8 cellular contexts compared by ENCODE assay signal in genomic region chr9:127716412-127716811, GRCh38. TPM values are rescaled to one million over a fixed set of nuclear protein-coding genes. Genes with fewer than 3 reads are reported as not detected.
DNase-seq lines count a peak whose midpoint lies in the region; ATAC-seq, FAIRE-seq and TF ChIP-seq lines count a peak whose summit lies in the region.

No MANE protein-coding gene starts in this region.

- no peak for TF ChIP-seq EP300 in H1 (IDR thresholded peaks at IDR 0.05; ENCODE audit: borderline replicate concordance in 1 of 2, low read depth in 2 of 2, low read length in 2 of 2)

- peaks cover 8% of the 10 kb centered on the region for H3K4me1 ChIP-seq in OCI-LY3 (ENCODE audit: low read length)
- peaks cover 0 to 28% (median 22%) of the 10 kb centered on the region in 4 experiments; a peak in 6 of 7 replicates for H3K4me1 ChIP-seq in H1 (replicated peaks in 1 of 4; ENCODE audit: control insufficient read depth in 3 of 4, insufficient read depth in 4 of 4, low read length in 3 of 4)
- H3K4me1 ChIP-seq in trophoblast cell (ENCODE audit: control insufficient read depth in 1 of 2, insufficient read depth in 2 of 2, low read length in 2 of 2) = peaks cover 0 to 9% of the 10 kb centered on the region in 2 experiments

- H4K12ac ChIP-seq in trophoblast cell (ENCODE audit: low read depth, low read length) = no peak overlapping the region

- H3K23me2 ChIP-seq in H1 (ENCODE audit: low read depth, low read length) = peaks cover 10% of the 10 kb centered on the region; the same call in 1 of the 2 replicates

- H4K20me1 ChIP-seq in OCI-LY3 (ENCODE audit: insufficient read depth, low read length) (no peaks in the 10 kb centered on the region; the same call in 1 of the 2 replicates), H1 (replicated peaks in 1 of 2; ENCODE audit: control insufficient read depth in 1 of 2, insufficient read depth in 2 of 2, low read length in 2 of 2) (peaks cover 0 to 3% of the 10 kb centered on the region in 2 experiments)

- H3K9ac ChIP-seq in OCI-LY3 (ENCODE audit: low read length) = peak overlapping the region; percentile 10; the same call in 1 of the 2 replicates
- H3K9ac ChIP-seq in H1 (replicated peaks in 1 of 4; ENCODE audit: extremely low read depth in 1 of 4, low read depth in 3 of 4, low read length in 3 of 4) = no peak overlapping the region
- no peak overlapping the region for H3K9ac ChIP-seq in trophoblast cell (ENCODE audit: low read length)

- H2BK15ac ChIP-seq in H1 (ENCODE audit: low read length) = no peak overlapping the region

- H3K79me2 ChIP-seq in OCI-LY3 (ENCODE audit: low read length) = no peaks in the 10 kb centered on the region
- no peaks in the 10 kb centered on the region for H3K79me2 ChIP-seq in H1 (ENCODE audit: control insufficient read depth in 1 of 2, insufficient read depth in 2 of 2, low read length in 2 of 2)
- H3K79me2 ChIP-seq in trophoblast cell (ENCODE audit: control insufficient read depth, insufficient read depth, low read length, poor library complexity) = no peaks in the 10 kb centered on the region

- TF ChIP-seq CTCF in CD4-positive, alpha-beta T cell (IDR thresholded peaks at IDR 0.05) = no peak
- TF ChIP-seq CTCF in OCI-LY3 (IDR thresholded peaks at IDR 0.05; ENCODE audit: low read depth, low read length) (no peak), H1 (IDR thresholded peaks at IDR 0.05; ENCODE audit: control extremely low read depth in 1 of 3, insufficient read depth in 1 of 3, low read depth in 1 of 3, low read length in 3 of 3) (no peak)

- H3K18ac ChIP-seq in H1 (ENCODE audit: extremely low read depth, low read length) (no peak overlapping the region; the same call in 1 of the 2 replicates), trophoblast cell (ENCODE audit: low read length) (no peak overlapping the region)

- H2AK5ac ChIP-seq in H1 (ENCODE audit: low read depth, low read length) = no peak overlapping the region
- H2AK5ac ChIP-seq in trophoblast cell (ENCODE audit: low read length) = no peak overlapping the region

- H3K56ac ChIP-seq in H1 (replicated peaks; ENCODE audit: insufficient read length, low read depth, low read length) = no peak overlapping the region

- H3K4me1 Mint-ChIP-seq in CD4-positive, alpha-beta T cell (ENCODE audit: low read depth) = peaks cover 24% of the 10 kb centered on the region

- peak overlapping the region; percentile 57; the same call in 1 of the 2 replicates for H2AFZ ChIP-seq in OCI-LY3 (ENCODE audit: low read depth, low read length)
- no peak overlapping the region for H2AFZ ChIP-seq in H1 (ENCODE audit: low read length)
- H2AFZ ChIP-seq in trophoblast cell (ENCODE audit: insufficient read depth, low read length, poor library complexity) = no peak overlapping the region

- no peak overlapping the region for H3K27ac ChIP-seq in CD4-positive, alpha-beta T cell (ENCODE audit: low read depth, low read length)
- H3K27ac ChIP-seq in OCI-LY3 (ENCODE audit: low read length) = no peak overlapping the region
- no peak overlapping the region for H3K27ac ChIP-seq in H1 (ENCODE audit: low read depth, low read length)
- H3K27ac ChIP-seq in trophoblast cell (ENCODE audit: low read depth, low read length) = no peak overlapping the region

- no peak for DNase-seq in CD4-positive, alpha-beta T cell
- DNase-seq in H1 (ENCODE audit: low read depth in 1 of 2, low spot score in 2 of 2) = no peak
- DNase-seq in trophoblast cell = no peak
- no peak for DNase-seq in HT-29 (ENCODE audit: low spot score)
- no peak for DNase-seq in GM19240 (ENCODE audit: insufficient read length, low spot score)

- H3K23ac ChIP-seq in H1 (ENCODE audit: insufficient read length) (no peak overlapping the region), trophoblast cell (ENCODE audit: low read length) (no peak overlapping the region)

- TF ChIP-seq RAD21 in H1 (IDR thresholded peaks at IDR 0.05 in 1 of 2, conservative IDR thresholded peaks at IDR 0.05 in 1 of 2; ENCODE audit: low read depth in 2 of 2, low read length in 2 of 2) = no peak

- POLR2A ChIA-PET in CD4-positive, alpha-beta T cell (lab: Charles Lee) = interaction anchor here (1.1 to 2.0 kb wide), 8 partner anchors 8 to 265 kb away, joined by 3 to 16 read pairs (median 6); partner anchors contain the start of genes CDK9, LRSAM1, RPL12 and TOR2A
- POLR2A ChIA-PET in H1 (lab: Charles Lee; ENCODE audit: partially characterized antibody) = interaction anchor here (0.9 to 2.7 kb wide), 5 partner anchors 8 to 266 kb away, joined by 3 to 9 read pairs (median 3); partner anchors contain the start of genes LRSAM1 and RPL12

- H2BK20ac ChIP-seq in H1 (ENCODE audit: low read length) = no peak overlapping the region

- no peak overlapping the region for H3K4ac ChIP-seq in H1 (replicated peaks; ENCODE audit: insufficient read length, low read depth, low read length)
- H3K4ac ChIP-seq in trophoblast cell (ENCODE audit: low read depth, low read length) = no peak overlapping the region

- H3K9me3 ChIP-seq in CD4-positive, alpha-beta T cell (ENCODE audit: control insufficient read depth, low read length) = no peaks in the 10 kb centered on the region
- H3K9me3 ChIP-seq in OCI-LY3 (ENCODE audit: insufficient read depth, low read length) (no peaks in the 10 kb centered on the region), H1 (ENCODE audit: insufficient read depth in 2 of 2, low read depth in 1 of 2, low read length in 1 of 2) (no peaks in the 10 kb centered on the region), trophoblast cell (ENCODE audit: insufficient read depth, low read depth, low read length) (no peaks in the 10 kb centered on the region)

- no peak overlapping the region for H2BK5ac ChIP-seq in H1 (ENCODE audit: low read depth, low read length)
- H2BK5ac ChIP-seq in trophoblast cell (ENCODE audit: low read depth, low read length, poor library complexity) = no peak overlapping the region

- no peaks in the 10 kb centered on the region for H3K27me3 Mint-ChIP-seq in CD4-positive, alpha-beta T cell

- WGBS in H1 (ENCODE audit: extremely low coverage in 1 of 2, insufficient coverage in 1 of 2, insufficient read length in 1 of 2, insufficient replicate concordance in 2 of 2, low coverage in 1 of 2, low lambda C conversion rate in 2 of 2, missing lambda C conversion rate in 1 of 2), 2 experiments = 84% methylated on average over 9 of the region's 9 CpGs; no CpG with 5 or more reads in 1 of the 2 experiments
- no CpG with 5 or more reads among the region's 9 CpGs for WGBS in trophoblast cell (ENCODE audit: extremely low coverage, insufficient coverage, insufficient read length)

- intact Hi-C loops in CD4-positive, alpha-beta T cell (cut with DNase I, micrococcal nuclease) = loop anchor here (2.0 to 10.0 kb wide), 4 partner anchors 16 to 351 kb away; partner anchors contain the start of genes STXBP1 (in 2 of the 2), NAIF1 (in 1 of the 2) and SLC25A25 (in 1 of the 2)

- H3K27me3 ChIP-seq in CD4-positive, alpha-beta T cell (ENCODE audit: control insufficient read depth, insufficient read depth, low read length) = no peaks in the 10 kb centered on the region
- H3K27me3 ChIP-seq in OCI-LY3 (ENCODE audit: low read depth, low read length) (no peaks in the 10 kb centered on the region), H1 (replicated peaks in 1 of 4; ENCODE audit: control insufficient read depth in 3 of 4, extremely low read depth in 1 of 4, insufficient read depth in 3 of 4, low read length in 3 of 4) (0 out of 7 replicates have a peak, but pooled peaks cover 0 to 2% (median 0%) of the 10 kb centered on the region in 4 experiments), trophoblast cell (ENCODE audit: insufficient read depth, low read length) (peaks cover 2% of the 10 kb centered on the region)

- H3K36me3 ChIP-seq in OCI-LY3 (replicated peaks; ENCODE audit: low read depth, low read length) = no peaks in the 10 kb centered on the region
- no peaks in the 10 kb centered on the region for H3K36me3 ChIP-seq in H1 (ENCODE audit: control insufficient read depth in 2 of 4, insufficient read depth in 4 of 4, low read length in 3 of 4)
- no peaks in the 10 kb centered on the region for H3K36me3 ChIP-seq in trophoblast cell (ENCODE audit: control insufficient read depth in 1 of 2, insufficient read depth in 2 of 2, low read length in 2 of 2)

- H3K14ac ChIP-seq in H1 (ENCODE audit: insufficient read length) = no peak overlapping the region
- H3K14ac ChIP-seq in trophoblast cell (ENCODE audit: low read length) = no peak overlapping the region

- ATAC-seq in CD4-positive, alpha-beta T cell (ENCODE audit: poor library complexity) = no peak
- ATAC-seq in HG03571 (IDR thresholded peaks at IDR 0.05; ENCODE audit: unreplicated experiment) (no peak), GM18870 (IDR thresholded peaks at IDR 0.05; ENCODE audit: unreplicated experiment) (no peak)

- peak overlapping the region; percentile 83 for H3K27ac Mint-ChIP-seq in CD4-positive, alpha-beta T cell

- no peak for TF ChIP-seq POLR2A in H1 (IDR thresholded peaks at IDR 0.05; ENCODE audit: control extremely low read depth in 1 of 2, low read depth in 2 of 2, low read length in 2 of 2)

- no peaks in the 10 kb centered on the region for H3K9me3 Mint-ChIP-seq in CD4-positive, alpha-beta T cell

- no peak overlapping the region for H4K5ac ChIP-seq in H1 (ENCODE audit: insufficient read length, low read depth, low read length)

- H2BK12ac ChIP-seq in H1 (ENCODE audit: low read depth, low read length) (0 out of 2 replicates have a peak overlapping the region, but pooled peaks have one; percentile 75), trophoblast cell (ENCODE audit: low read length) (no peak overlapping the region)

- H3K4me3 Mint-ChIP-seq in CD4-positive, alpha-beta T cell = peak overlapping the region; percentile 92

- H3K36me3 Mint-ChIP-seq in CD4-positive, alpha-beta T cell (ENCODE audit: low read depth) = peaks cover 5% of the 10 kb centered on the region

- H4K8ac ChIP-seq in H1 (ENCODE audit: extremely low read depth, insufficient read depth, low read length) (no peak overlapping the region), trophoblast cell (ENCODE audit: low read depth, low read length) (peak overlapping the region; percentile 23)

- H3K79me1 ChIP-seq in H1 (ENCODE audit: low read depth, low read length) (no peaks in the 10 kb centered on the region; the same call in 1 of the 2 replicates), trophoblast cell (ENCODE audit: low read length) (no peaks in the 10 kb centered on the region)

- H3K4me3 ChIP-seq in OCI-LY3 (ENCODE audit: low read length) (peak overlapping the region; percentile 89), H1 (ENCODE audit: extremely low read depth in 1 of 4, insufficient read depth in 2 of 4, low read depth in 3 of 4, low read length in 4 of 4) (peak overlapping the region in 2 of 4 experiments; percentile 75; a peak in 4 of 8 replicates), trophoblast cell (ENCODE audit: low read depth, low read length) (no peak overlapping the region)

- H2BK120ac ChIP-seq in H1 (replicated peaks; ENCODE audit: low read depth, low read length) (no peak overlapping the region), trophoblast cell (ENCODE audit: insufficient read depth, low read length, poor library complexity) (no peak overlapping the region)

- CTCF ChIA-PET in CD4-positive, alpha-beta T cell (lab: Charles Lee) = interaction anchor here (1.6 to 2.5 kb wide), 2 partner anchors 18 to 153 kb away, joined by 8 to 28 read pairs; partner anchors contain the start of gene TOR2A
- CTCF ChIA-PET in H1 (lab: Charles Lee; ENCODE audit: partially characterized antibody) = interaction anchor here (1.0 to 3.3 kb wide), 7 partner anchors 17 to 153 kb away, joined by 3 to 24 read pairs (median 3); partner anchors contain the start of gene TOR2A

- H3K4me2 ChIP-seq in OCI-LY3 (ENCODE audit: low read length) (peak overlapping the region; percentile 94), H1 (ENCODE audit: insufficient read depth in 1 of 2, low read depth in 2 of 2, low read length in 2 of 2) (peak overlapping the region; percentile 59 to 99), trophoblast cell (ENCODE audit: low read length) (no peak overlapping the region)

- H4K91ac ChIP-seq in H1 (replicated peaks; ENCODE audit: insufficient read length, low read length) (no peak overlapping the region), trophoblast cell (ENCODE audit: low read depth, low read length) (no peak overlapping the region)

- no peak for FAIRE-seq in H1 (lab: Jason Lieb, UNC)

RNA-seq across cellular contexts. Expression of gene TTC16, which starts 0.5 kb away (rescaled TPM):
- total RNA-seq in CD4-positive, alpha-beta T cell = 1 to 10 TPM; 1.6 to 2.1 TPM
- not detected in 2 replicates for total RNA-seq in H1 (2021; fragmentation: NEBNext Ultra II Directional; extraction: Animal tissue kit (Norgen Biotek cat#: 25700))
- 0.03 TPM in 2 replicates for polyA plus RNA-seq in H1 (2011; rRNA removed)
- 0.03 TPM for polyA plus RNA-seq in H1 (2011; cell fraction: cytosol; rRNA removed)
- 0.11 TPM for polyA plus RNA-seq in H1 (2011; cell fraction: nucleus; rRNA removed)
- polyA plus RNA-seq in H1 (2012, experiment 1 of 2) = 0.08 TPM in 2 of 4 replicates, not detected in the others
- polyA plus RNA-seq in H1 (2012, experiment 2 of 2) = not detected
- polyA plus RNA-seq in H1 (2013, experiment 1 of 2) = 0.02 TPM
- 0.02 TPM for polyA plus RNA-seq in H1 (2013, experiment 2 of 2)
- 0.06 TPM in 1 of 2 replicates, not detected in the other for polyA minus RNA-seq in H1 (2011; rRNA and poly(A)+ RNA removed)
- polyA minus RNA-seq in H1 (2011; cell fraction: cytosol; rRNA and poly(A)+ RNA removed) = not detected
- polyA minus RNA-seq in H1 (2011; cell fraction: nucleus; rRNA and poly(A)+ RNA removed) = not detected
- polyA plus RNA-seq in trophoblast cell (2013) = 0.01 TPM in 2 replicates
- not detected in 2 replicates for total RNA-seq in HT-29 (2014; rRNA removed; shearing (Covaris generic))

RNA-seq across cellular contexts. Expression of gene PTRH1, which starts 0.9 kb away (rescaled TPM):
- total RNA-seq in CD4-positive, alpha-beta T cell = 1 to 10 TPM; 4.5 to 5.9 TPM
- 11.1 and 11.2 TPM in 2 replicates for total RNA-seq in H1 (2021; fragmentation: NEBNext Ultra II Directional; extraction: Animal tissue kit (Norgen Biotek cat#: 25700))
- 19.8 and 26.4 TPM in 2 replicates for polyA plus RNA-seq in H1 (2011; rRNA removed)
- 19.3 TPM for polyA plus RNA-seq in H1 (2011; cell fraction: cytosol; rRNA removed)
- 15.4 TPM for polyA plus RNA-seq in H1 (2011; cell fraction: nucleus; rRNA removed)
- polyA plus RNA-seq in H1 (2012, experiment 1 of 2) = 4.3 to 12.8 TPM (median 10.2 TPM) in 4 replicates
- polyA plus RNA-seq in H1 (2012, experiment 2 of 2) = 9.6 TPM
- 5.9 TPM for polyA plus RNA-seq in H1 (2013, experiment 1 of 2)
- polyA plus RNA-seq in H1 (2013, experiment 2 of 2) = 6.8 TPM
- polyA minus RNA-seq in H1 (2011; rRNA and poly(A)+ RNA removed) = 1.8 and 3.4 TPM in 2 replicates
- polyA minus RNA-seq in H1 (2011; cell fraction: cytosol; rRNA and poly(A)+ RNA removed) = 7.9 TPM
- 8.3 TPM for polyA minus RNA-seq in H1 (2011; cell fraction: nucleus; rRNA and poly(A)+ RNA removed)
- polyA plus RNA-seq in trophoblast cell (2013) = 4.6 and 4.8 TPM in 2 replicates
- total RNA-seq in HT-29 (2014; rRNA removed; shearing (Covaris generic)) = 45.5 and 49.6 TPM in 2 replicates

RNA-seq across cellular contexts. Expression of gene CFAP157, which starts 9.6 kb away (rescaled TPM):
- total RNA-seq in CD4-positive, alpha-beta T cell = under 1 TPM in 1 of 2 experiments, not detected in 1; 0.11 TPM
- not detected in 2 replicates for total RNA-seq in H1 (2021; fragmentation: NEBNext Ultra II Directional; extraction: Animal tissue kit (Norgen Biotek cat#: 25700))
- 0.05 TPM in 1 of 2 replicates, not detected in the other for polyA plus RNA-seq in H1 (2011; rRNA removed)
- 0.03 TPM for polyA plus RNA-seq in H1 (2011; cell fraction: cytosol; rRNA removed)
- polyA plus RNA-seq in H1 (2011; cell fraction: nucleus; rRNA removed) = 0.17 TPM
- polyA plus RNA-seq in H1 (2012, experiment 1 of 2) = 1.1 to 1.8 TPM (median 1.4 TPM) in 4 replicates
- 0.62 TPM for polyA plus RNA-seq in H1 (2012, experiment 2 of 2)
- 0.06 TPM for polyA plus RNA-seq in H1 (2013, experiment 1 of 2)
- polyA plus RNA-seq in H1 (2013, experiment 2 of 2) = 0.02 TPM
- polyA minus RNA-seq in H1 (2011; rRNA and poly(A)+ RNA removed) = 0.06 TPM in 1 of 2 replicates, not detected in the other
- not detected for polyA minus RNA-seq in H1 (2011; cell fraction: cytosol; rRNA and poly(A)+ RNA removed)
- polyA minus RNA-seq in H1 (2011; cell fraction: nucleus; rRNA and poly(A)+ RNA removed) = not detected
- 0.04 and 0.08 TPM in 2 replicates for polyA plus RNA-seq in trophoblast cell (2013)
- total RNA-seq in HT-29 (2014; rRNA removed; shearing (Covaris generic)) = 0.26 and 0.28 TPM in 2 replicates

RNA-seq across cellular contexts. Expression of gene TOR2A, which starts 18.7 kb away (rescaled TPM):
- 1 to 10 TPM; 7.6 to 8.2 TPM for total RNA-seq in CD4-positive, alpha-beta T cell
- total RNA-seq in H1 (2021; fragmentation: NEBNext Ultra II Directional; extraction: Animal tissue kit (Norgen Biotek cat#: 25700)) = 18.4 and 18.7 TPM in 2 replicates
- polyA plus RNA-seq in H1 (2011; rRNA removed) = 24.9 and 34.2 TPM in 2 replicates
- 18.8 TPM for polyA plus RNA-seq in H1 (2011; cell fraction: cytosol; rRNA removed)
- polyA plus RNA-seq in H1 (2011; cell fraction: nucleus; rRNA removed) = 24.8 TPM
- polyA plus RNA-seq in H1 (2012, experiment 1 of 2) = 10.1 to 23.2 TPM (median 21.4 TPM) in 4 replicates
- 18.1 TPM for polyA plus RNA-seq in H1 (2012, experiment 2 of 2)
- polyA plus RNA-seq in H1 (2013, experiment 1 of 2) = 18.7 TPM
- 21.8 TPM for polyA plus RNA-seq in H1 (2013, experiment 2 of 2)
- polyA minus RNA-seq in H1 (2011; rRNA and poly(A)+ RNA removed) = 4.3 and 4.4 TPM in 2 replicates
- 11.2 TPM for polyA minus RNA-seq in H1 (2011; cell fraction: cytosol; rRNA and poly(A)+ RNA removed)
- polyA minus RNA-seq in H1 (2011; cell fraction: nucleus; rRNA and poly(A)+ RNA removed) = 9.3 TPM
- polyA plus RNA-seq in trophoblast cell (2013) = 11.8 and 11.9 TPM in 2 replicates
- total RNA-seq in HT-29 (2014; rRNA removed; shearing (Covaris generic)) = 14.3 and 18.9 TPM in 2 replicates
